In genomic region chr6:27888576-27888975, GRCh38 we compare ENCODE assay signal across 25 cellular contexts. TPM values are rescaled to one million over a fixed set of nuclear protein-coding genes. Genes with fewer than 3 reads are reported as not detected.
DNase-seq lines count a peak whose midpoint lies in the region; ATAC-seq, FAIRE-seq and TF ChIP-seq lines count a peak whose summit lies in the region.
"Had no signal": no experiment of that assay in that cellular context is flagged by ENCODE, and none has a peak within 500 bp of the region (broad histone marks: within the 10 kb centered on the region; RNA-seq: fewer than 3 reads in every experiment).

No MANE protein-coding gene starts in this region.

- peaks cover 34% of the 10 kb centered on the region for H3K4me1 ChIP-seq in Karpas-422 (ENCODE audit: low read length)
- H3K4me1 ChIP-seq in K562 (replicated peaks in 1 of 2; ENCODE audit: control insufficient read depth in 2 of 2, insufficient read depth in 2 of 2, low read length in 2 of 2) = peaks cover 11 to 24% of the 10 kb centered on the region in 2 experiments
- peaks cover 10% of the 10 kb centered on the region for H3K4me1 ChIP-seq in neural progenitor cell

- no peak overlapping the region for H2AFZ ChIP-seq in Karpas-422 (ENCODE audit: low read length)
- no peak overlapping the region for H2AFZ ChIP-seq in K562 (ENCODE audit: low read depth, low read length)
- H2AFZ ChIP-seq in neural progenitor cell (replicated peaks) = no peak overlapping the region

- FAIRE-seq in K562 (lab: Jason Lieb, UNC) = no peak

- no peak for TF ChIP-seq POLR2A in K562 (conservative IDR thresholded peaks at IDR 0.05)

- in situ Hi-C loops in K562 (cut with MboI) = no loop called here

- H3K9me3 Mint-ChIP-seq in activated CD4-positive, alpha-beta T cell treated with anti-CD3 and anti-CD28 coated beads, Interleukin-2, amount 10 ng/mL, durations not matched to agents 7 days and 5 days = peaks cover 2% of the 10 kb centered on the region
- peaks cover 7% of the 10 kb centered on the region for H3K9me3 Mint-ChIP-seq in neural progenitor cell

- CTCF ChIA-PET in activated CD4-positive, alpha-beta T cell treated with anti-CD3 and anti-CD28 coated beads, Interleukin-2, amount 10 ng/mL, durations not matched to agents 7 days and 5 days (lab: Charles Lee) = interaction anchor here (3.2 kb wide), 1 partner anchor 15 kb away, joined by 15 read pairs; a partner anchor contains a TSS
- CTCF ChIA-PET in K562 (lab: Yijun Ruan, JAX; ENCODE audit: low intra/inter-chr PET ratio) = no interaction called here

- no peaks in the 10 kb centered on the region for H3K9me2 ChIP-seq in Karpas-422 (replicated peaks; ENCODE audit: insufficient read depth, low read length)

- POLR2A ChIA-PET in activated CD4-positive, alpha-beta T cell treated with anti-CD3 and anti-CD28 coated beads, Interleukin-2, amount 10 ng/mL, durations not matched to agents 7 days and 5 days (lab: Charles Lee) = interaction anchor here (3.6 to 9.9 kb wide), 2 partner anchors 19 to 79 kb away, joined by 63 to 593 read pairs; a partner anchor contains a TSS
- POLR2A ChIA-PET in K562 (lab: Yijun Ruan, JAX) = interaction anchor here (1.1 to 3.6 kb wide), 13 partner anchors 9 to 742 kb away, joined by 3 to 190 read pairs (median 29); a partner anchor contains a TSS

- BruUV-seq in K562 (replicated peaks; lab: Mats Ljungman, UMichigan) = no TSS peak

- H3K4me3 Mint-ChIP-seq in activated CD4-positive, alpha-beta T cell treated with anti-CD3 and anti-CD28 coated beads, Interleukin-2, amount 10 ng/mL, durations not matched to agents 7 days and 5 days = no peak overlapping the region
- peak overlapping the region; percentile 46 for H3K4me3 Mint-ChIP-seq in neural progenitor cell
- H3K4me3 Mint-ChIP-seq: CD4-positive, alpha-beta T cell had no signal

- 5% methylated on average over 2 of the region's 2 CpGs for WGBS in K562 (ENCODE audit: insufficient coverage, low coverage, missing lambda C conversion rate)

- H3F3A ChIP-seq in neural progenitor cell (ENCODE audit: low read depth) = peaks cover 52% of the 10 kb centered on the region

- H3K27me3 Mint-ChIP-seq in activated CD4-positive, alpha-beta T cell treated with anti-CD3 and anti-CD28 coated beads, Interleukin-2, amount 10 ng/mL, durations not matched to agents 7 days and 5 days = no peaks in the 10 kb centered on the region
- H3K27me3 Mint-ChIP-seq in neural progenitor cell (ENCODE audit: insufficient read depth, low read depth) = peaks cover 17% of the 10 kb centered on the region
- H3K27me3 Mint-ChIP-seq: CD4-positive, alpha-beta T cell had no signal

- H4K20me1 ChIP-seq in Karpas-422 (ENCODE audit: insufficient read depth, low read depth, low read length) (no peaks in the 10 kb centered on the region), K562 (replicated peaks; ENCODE audit: control insufficient read depth, insufficient read depth, low read length) (peaks cover 5% of the 10 kb centered on the region), neural progenitor cell (ENCODE audit: low read depth) (peaks cover 7% of the 10 kb centered on the region)

- H3K4me3 ChIP-seq in Karpas-422 (ENCODE audit: low read length) = no peak overlapping the region
- H3K4me3 ChIP-seq in K562 = no peak overlapping the region
- H3K4me3 ChIP-seq in neural progenitor cell = no peak overlapping the region
- H3K4me3 ChIP-seq: gastroesophageal sphincter, left ventricle myocardium inferior, right lobe of liver, tibial artery had no signal

- TF ChIP-seq RAD21 in K562 (CRISPR knock-in tag; conservative IDR thresholded peaks at IDR 0.05 in 1 of 2, IDR thresholded peaks at IDR 0.05 in 1 of 2) = no peak

- peaks cover 8% of the 10 kb centered on the region for H3K36me3 Mint-ChIP-seq in activated CD4-positive, alpha-beta T cell treated with anti-CD3 and anti-CD28 coated beads, Interleukin-2, amount 10 ng/mL, durations not matched to agents 7 days and 5 days (ENCODE audit: low read depth)
- H3K36me3 Mint-ChIP-seq in neural progenitor cell = no peaks in the 10 kb centered on the region

- H3K9ac ChIP-seq in Karpas-422 (ENCODE audit: low read length) (no peak overlapping the region), K562 (ENCODE audit: insufficient read depth in 1 of 2, low read depth in 2 of 2, low read length in 2 of 2) (peak overlapping the region in 1 of 2 experiments; percentile 8; a peak in 1 of 4 replicates), neural progenitor cell (no peak overlapping the region)

- H3K27ac Mint-ChIP-seq in activated CD4-positive, alpha-beta T cell treated with anti-CD3 and anti-CD28 coated beads, Interleukin-2, amount 10 ng/mL, durations not matched to agents 7 days and 5 days = peak overlapping the region; percentile 41
- H3K27ac Mint-ChIP-seq in neural progenitor cell = no peak overlapping the region

- no peaks in the 10 kb centered on the region for H3K9me3 ChIP-seq in Karpas-422 (ENCODE audit: low read length)
- no peaks in the 10 kb centered on the region for H3K9me3 ChIP-seq in K562 (replicated peaks; ENCODE audit: control insufficient read depth, insufficient read depth, low read depth, low read length)
- H3K9me3 ChIP-seq in neural progenitor cell (ENCODE audit: low read depth) = no peaks in the 10 kb centered on the region
- H3K9me3 ChIP-seq: gastroesophageal sphincter, left ventricle myocardium inferior, right lobe of liver, tibial artery had no signal

- DNase-seq in activated CD4-positive, alpha-beta T cell treated with anti-CD3 and anti-CD28 coated beads, Interleukin-2, amount 10 ng/mL, durations not matched to agents 7 days and 5 days = no peak
- DNase-seq in activated CD4-positive, alpha-beta T cell treated with anti-CD3 and anti-CD28 coated beads for 1 hour = no peak
- DNase-seq in Karpas-422 (peak; percentile 40), K562 (ENCODE audit: extremely low read depth in 1 of 4, low spot score in 3 of 4) (peak in 1 of 4 experiments; percentile 45), neural progenitor cell (ENCODE audit: low spot score) (no peak), NOMO-1 treated with DMSO at 0.1 percent for 48 hours (lab: John Stamatoyannopoulos, UW; ENCODE audit: unreplicated experiment) (no peak)
- DNase-seq: activated effector memory CD4-positive, alpha-beta T cell treated with Interleukin-2 at 50 U/mL for 16 hours; amygdala; CD4-positive, alpha-beta T cell; central memory CD4-positive, alpha-beta T cell; left ventricle myocardium inferior; NCI-H1417 treated with DMSO at 0.1 percent for 48 hours; NCI-H2171; NCI-H69; occipital lobe; right lobe of liver; RPMI8226; stimulated activated naive CD4-positive, alpha-beta T cell treated with Interleukin-2 at 50 U/mL for 16 hours; tibial artery had no signal

- no peak for TF ChIP-seq CTCF in K562 (IDR thresholded peaks at IDR 0.05 in 2 of 3, conservative IDR thresholded peaks at IDR 0.05 in 1 of 3; ENCODE audit: insufficient read depth in 2 of 3, low read depth in 1 of 3, low read length in 3 of 3)
- TF ChIP-seq CTCF in neural progenitor cell (IDR thresholded peaks at IDR 0.05) = no peak

- no peaks in the 10 kb centered on the region for H3K27me3 ChIP-seq in Karpas-422 (ENCODE audit: low read length)
- H3K27me3 ChIP-seq in K562 (ENCODE audit: control insufficient read depth in 2 of 2, insufficient read depth in 2 of 2, low read length in 2 of 2) = no peaks in the 10 kb centered on the region
- H3K27me3 ChIP-seq in neural progenitor cell = no peaks in the 10 kb centered on the region
- H3K27me3 ChIP-seq: right lobe of liver had no signal

- ATAC-seq in K562 (no peak), HG03097 (IDR thresholded peaks at IDR 0.05; ENCODE audit: low FRiP score, unreplicated experiment) (no peak), HG03159 (IDR thresholded peaks at IDR 0.05; ENCODE audit: unreplicated experiment) (no peak)
- ATAC-seq: gastroesophageal sphincter, right lobe of liver had no signal

- H3K27ac ChIP-seq in Karpas-422 (ENCODE audit: low read length) = no peak overlapping the region
- H3K27ac ChIP-seq in K562 (ENCODE audit: extremely low read depth, low read depth, low read length) = peak overlapping the region; percentile 31; the same call in 2 of the 3 replicates
- no peak overlapping the region for H3K27ac ChIP-seq in neural progenitor cell
- H3K27ac ChIP-seq: gastroesophageal sphincter, left ventricle myocardium inferior, right lobe of liver, tibial artery had no signal

- H3K4me2 ChIP-seq in Karpas-422 (ENCODE audit: low read depth, low read length, poor library complexity, severe bottlenecking) (no peak overlapping the region), K562 (ENCODE audit: insufficient read depth, low read length) (no peak overlapping the region), neural progenitor cell (peak overlapping the region; percentile 93)

- H3K79me2 ChIP-seq in Karpas-422 (ENCODE audit: low read length) (no peaks in the 10 kb centered on the region), K562 (ENCODE audit: control insufficient read depth, insufficient read depth, low read length) (peaks cover 36% of the 10 kb centered on the region), neural progenitor cell (ENCODE audit: low read depth) (peaks cover 23% of the 10 kb centered on the region)

- peaks cover 38% of the 10 kb centered on the region for H3K4me1 Mint-ChIP-seq in activated CD4-positive, alpha-beta T cell treated with anti-CD3 and anti-CD28 coated beads, Interleukin-2, amount 10 ng/mL, durations not matched to agents 7 days and 5 days
- H3K4me1 Mint-ChIP-seq in neural progenitor cell = peaks cover 30% of the 10 kb centered on the region

- H3K9me1 ChIP-seq in K562 (ENCODE audit: control insufficient read depth, insufficient read depth, low read length) = no peaks in the 10 kb centered on the region

- TF ChIP-seq EP300 in K562 (IDR thresholded peaks at IDR 0.05; ENCODE audit: low read length) = no peak

- intact Hi-C loops in K562 (cut with micrococcal nuclease) = no loop called here

- H3K36me3 ChIP-seq in Karpas-422 (ENCODE audit: insufficient read depth, low read length) (no peaks in the 10 kb centered on the region), K562 (ENCODE audit: control insufficient read depth, insufficient read depth, low read length) (0 out of 3 replicates have a peak, but pooled peaks cover 3% of the 10 kb centered on the region), neural progenitor cell (no peaks in the 10 kb centered on the region)
- H3K36me3 ChIP-seq: gastroesophageal sphincter, left ventricle myocardium inferior, right lobe of liver, tibial artery had no signal

RNA-seq across cellular contexts. Expression of gene OR2B2, which starts 23.6 kb away (rescaled TPM):
- not detected for total RNA-seq in activated CD4-positive, alpha-beta T cell treated with anti-CD3 and anti-CD28 coated beads, Interleukin-2, amount 10 ng/mL, durations not matched to agents 7 days and 5 days
- not detected in 2 replicates for total RNA-seq in Karpas-422 (2014; rRNA removed; shearing (Covaris generic); ENCODE audit: low replicate concordance)
- total RNA-seq in K562 (2011; cell fraction: chromatin; rRNA removed; ENCODE audit: low replicate concordance) = not detected in 2 replicates
- not detected in 2 replicates for total RNA-seq in K562 (2011; cell fraction: nucleolus; rRNA removed)
- not detected in 2 replicates for total RNA-seq in K562 (2011; cell fraction: nucleoplasm; rRNA removed)
- total RNA-seq in K562 (2014; rRNA removed) (not detected in 2 replicates), K562 (2014; rRNA removed; fragmentation: Illumina TruSeq; extraction: Trizol) (not detected in 2 replicates), K562 (2015; rRNA removed; fragmentation: Illumina TruSeq; extraction: Trizol) (not detected in 2 replicates), K562 (2021) (not detected in 2 replicates), neural progenitor cell (ENCODE audit: low replicate concordance) (not detected in 2 replicates)
- polyA plus RNA-seq in K562 (2011; rRNA removed) (not detected in 2 replicates), K562 (2014; fragmentation: Illumina TruSeq; extraction: Trizol) (not detected in 2 replicates), K562 (2014; fragmentation: Nextera tagmentation; extraction: Ambion mirVana) (under 1 TPM in 1 of 2 experiments, not detected in 1; 0.24 TPM), K562 (2014; rRNA removed) (not detected in 2 replicates)
- polyA plus RNA-seq in K562 (2011; cell fraction: cytosol; rRNA removed) = not detected in 2 replicates
- polyA plus RNA-seq in K562 (2011; cell fraction: nucleus; rRNA removed) = not detected in 2 replicates
- 0.14 and 0.57 TPM in 2 replicates for polyA plus RNA-seq in K562 (2012)
- not detected in 2 replicates for polyA minus RNA-seq in K562 (2011; rRNA and poly(A)+ RNA removed)
- polyA minus RNA-seq in K562 (2011; cell fraction: cytosol; rRNA and poly(A)+ RNA removed) = not detected in 2 replicates
- not detected in 2 replicates for polyA minus RNA-seq in K562 (2011; cell fraction: nucleus; rRNA and poly(A)+ RNA removed)
- total RNA-seq: activated CD8-positive, alpha-beta memory T cell treated with anti-CD3 and anti-CD28 coated beads for 36 hours; CD4-positive, alpha-beta T cell; gastroesophageal sphincter; left ventricle myocardium inferior; mucosa of gallbladder; occipital lobe; right lobe of liver had no signal
- polyA plus RNA-seq: esophagus had no signal
